8 cellular contexts compared by ENCODE assay signal in the genomic region with DNA sequence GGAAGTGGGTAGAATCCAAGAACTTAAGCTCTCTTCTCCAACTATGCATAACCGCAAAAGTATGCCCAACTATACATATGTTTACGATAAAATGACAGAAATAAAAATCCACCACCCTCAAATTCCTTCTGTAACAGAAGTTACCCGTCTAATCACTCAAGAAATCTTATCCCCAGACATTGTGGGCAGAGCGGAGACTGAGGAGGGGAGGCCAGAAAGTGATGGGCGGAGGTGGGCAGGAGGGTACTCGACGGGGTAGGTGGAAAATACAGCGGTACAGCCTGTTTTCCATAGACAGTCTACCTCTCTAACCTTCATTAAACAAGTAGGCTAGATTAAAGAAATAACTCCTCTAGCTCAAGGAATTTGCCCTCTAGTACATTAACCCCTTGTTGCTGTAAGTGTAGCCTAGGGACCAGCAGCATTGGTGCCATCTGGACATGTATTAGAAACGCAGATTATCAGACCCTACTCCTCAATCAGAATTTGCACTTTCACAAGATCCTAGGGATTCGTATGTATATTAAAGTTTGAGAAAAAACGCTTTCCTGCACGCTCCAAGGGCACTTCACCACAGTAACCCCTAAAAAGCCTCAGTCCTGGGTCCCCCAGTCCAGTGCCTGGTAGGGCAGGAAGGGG. TPM values are rescaled to one million over a fixed set of nuclear protein-coding genes. Genes with fewer than 3 reads are reported as not detected.
A peak's percentile ranks its signal among the peaks of the same experiment; 100 is the strongest.
DNase-seq lines count a peak whose midpoint lies in the region; ATAC-seq and TF ChIP-seq lines count a peak whose summit lies in the region.

No MANE protein-coding gene starts in this region.

- H3K4me3 Mint-ChIP-seq in IgD-negative memory B cell, result peak overlapping the region; percentile 95 to 100 (median 96)

- peak overlapping the region; percentile 92 for H3K4me3 ChIP-seq in neural cell (ENCODE audit: low read length)

- no peaks in the 10 kb centered on the region for H3K27me3 ChIP-seq in neural cell (ENCODE audit: insufficient read depth, low read depth, low read length)

- H3K9me3 ChIP-seq in neural cell (ENCODE audit: low read length), result no peaks in the 10 kb centered on the region

- no peak for TF ChIP-seq CTCF in neural cell (IDR thresholded peaks at IDR 0.05; ENCODE audit: poor library complexity, severe bottlenecking)

- DNase-seq in GM03348 (ENCODE audit: low spot score) (peak; percentile 23), NCI-H82 (lab: John Stamatoyannopoulos, UW) (no peak), NOMO-1 treated with DMSO at 0.1 percent for 48 hours (lab: John Stamatoyannopoulos, UW; ENCODE audit: unreplicated experiment) (no peak), NCI-H2081 (lab: John Stamatoyannopoulos, UW) (no peak)

- H3K79me2 ChIP-seq in neural cell (replicated peaks; ENCODE audit: insufficient read depth, low read length), result peaks cover 39% of the 10 kb centered on the region

- peak overlapping the region; percentile 92 to 98 (median 95) for H3K27ac Mint-ChIP-seq in IgD-negative memory B cell

- H2AFZ ChIP-seq in neural cell (ENCODE audit: low read depth, low read length), result peak overlapping the region; percentile 95

- no peak for TF ChIP-seq EP300 in neural cell (conservative IDR thresholded peaks at IDR 0.05; ENCODE audit: poor library complexity, severe bottlenecking)

- H3K4me2 ChIP-seq in neural cell (ENCODE audit: low read length), result peak overlapping the region; percentile 91

- peak overlapping the region; percentile 5 for H3K27ac ChIP-seq in cingulate gyrus (ENCODE audit: low read depth, low read length)
- peak overlapping the region; percentile 95 for H3K27ac ChIP-seq in neural cell (ENCODE audit: low read length)

- no peaks in the 10 kb centered on the region for H3K9me2 ChIP-seq in neural cell (ENCODE audit: insufficient read depth, low read length)

- H3K9ac ChIP-seq in neural cell (ENCODE audit: low read length), result peak overlapping the region; percentile 96

- ATAC-seq in GM21576 (IDR thresholded peaks at IDR 0.05; ENCODE audit: unreplicated experiment), result peak; percentile 13

- peaks cover 4% of the 10 kb centered on the region for H3K36me3 Mint-ChIP-seq in IgD-negative memory B cell

- no peaks in the 10 kb centered on the region for H3F3A ChIP-seq in neural cell (ENCODE audit: insufficient read depth, low read length, poor library complexity, severe bottlenecking)

- H3K4me1 Mint-ChIP-seq in IgD-negative memory B cell, result peaks cover 15 to 22% (median 15%) of the 10 kb centered on the region in 3 donors

- no peak for TF ChIP-seq RAD21 in neural cell (conservative IDR thresholded peaks at IDR 0.05)

- no peaks in the 10 kb centered on the region for H3K27me3 Mint-ChIP-seq in IgD-negative memory B cell

- H3K36me3 ChIP-seq in neural cell (ENCODE audit: insufficient read depth, low read length), result no peaks in the 10 kb centered on the region

- peaks cover 4% of the 10 kb centered on the region for H4K20me1 ChIP-seq in neural cell (ENCODE audit: insufficient read depth)

- peaks cover 0 to under 1% (median 0%) of the 10 kb centered on the region in 3 donors for H3K9me3 Mint-ChIP-seq in IgD-negative memory B cell

TF ChIP-seq in neural cell, 6 proteins besides CTCF, POLR2A, EP300 and RAD21:
- TF ChIP-seq EZH2 (IDR thresholded peaks at IDR 0.05; ENCODE audit: borderline replicate concordance, insufficient read depth, low read length, poor library complexity, severe bottlenecking) (no peak), TAF1 (IDR thresholded peaks at IDR 0.05; ENCODE audit: low read depth) (no peak), MXI1 (conservative IDR thresholded peaks at IDR 0.05; ENCODE audit: poor library complexity, severe bottlenecking) (no peak), SMC3 (conservative IDR thresholded peaks at IDR 0.05; ENCODE audit: poor library complexity) (no peak), POLR2AphosphoS5 (IDR thresholded peaks at IDR 0.05) (no peak), REST (IDR thresholded peaks at IDR 0.05; ENCODE audit: borderline replicate concordance) (no peak)

RNA-seq across cellular contexts. Expression of gene DEPDC4, which starts 0.6 kb away (rescaled TPM):
- 0.86 TPM for polyA plus RNA-seq in IgD-negative memory B cell
- 1.2 TPM in 1 of 2 replicates, not detected in the other for polyA plus RNA-seq in neural cell
- polyA minus RNA-seq in neural cell, result 0.93 and 1.2 TPM in 2 replicates

RNA-seq across cellular contexts. Expression of gene SCYL2, which starts 0.7 kb away (rescaled TPM):
- polyA plus RNA-seq in IgD-negative memory B cell, result 19.3 TPM
- polyA plus RNA-seq in neural cell, result 80.9 and 101 TPM in 2 replicates
- 189 and 212 TPM in 2 replicates for polyA minus RNA-seq in neural cell
